1 cellular context compared by ENCODE assay signal in the genomic region with DNA sequence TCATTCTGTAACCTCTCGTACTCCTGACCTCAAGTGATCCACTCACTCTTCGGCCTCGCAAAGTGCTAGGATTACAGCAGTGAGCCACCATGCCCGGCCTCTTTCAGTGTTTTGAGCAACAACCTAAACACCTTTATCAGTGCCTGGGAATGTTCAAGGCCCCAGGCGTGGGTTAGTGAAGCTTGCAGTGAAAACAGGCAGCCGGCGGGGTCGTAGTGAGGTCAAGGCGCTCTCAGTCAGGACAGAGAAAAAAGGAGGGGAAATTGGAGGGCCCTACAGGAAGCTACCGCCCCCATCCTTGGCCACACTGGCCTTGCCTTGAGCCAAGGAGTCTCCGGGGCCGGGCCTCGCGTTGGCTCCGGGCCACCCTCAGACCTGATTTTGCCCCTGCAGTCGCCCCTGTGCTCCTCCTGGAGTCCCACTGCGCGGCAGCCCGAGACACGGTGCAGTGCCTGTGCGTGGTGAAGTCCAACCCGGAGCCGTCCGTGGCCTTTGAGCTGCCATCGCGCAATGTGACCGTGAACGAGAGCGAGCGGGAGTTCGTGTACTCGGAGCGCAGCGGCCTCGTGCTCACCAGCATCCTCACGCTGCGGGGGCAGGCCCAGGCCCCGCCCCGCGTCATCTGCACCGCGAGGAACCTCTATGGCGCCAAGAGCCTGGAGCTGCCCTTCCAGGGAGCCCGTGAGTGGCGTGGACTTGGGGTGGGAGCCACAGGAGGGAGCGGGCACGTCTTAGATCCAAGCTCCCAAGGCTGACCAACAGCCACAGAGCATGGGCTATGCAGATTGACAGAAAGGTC.
TF ChIP-seq lines count a peak whose summit lies in the region.

No MANE protein-coding gene starts in this region.

TF ChIP-seq in HepG2, 621 proteins besides CTCF, POLR2A, EP300 and RAD21 (continued from another document and continues in another):
- TF ChIP-seq, protein P1, sequence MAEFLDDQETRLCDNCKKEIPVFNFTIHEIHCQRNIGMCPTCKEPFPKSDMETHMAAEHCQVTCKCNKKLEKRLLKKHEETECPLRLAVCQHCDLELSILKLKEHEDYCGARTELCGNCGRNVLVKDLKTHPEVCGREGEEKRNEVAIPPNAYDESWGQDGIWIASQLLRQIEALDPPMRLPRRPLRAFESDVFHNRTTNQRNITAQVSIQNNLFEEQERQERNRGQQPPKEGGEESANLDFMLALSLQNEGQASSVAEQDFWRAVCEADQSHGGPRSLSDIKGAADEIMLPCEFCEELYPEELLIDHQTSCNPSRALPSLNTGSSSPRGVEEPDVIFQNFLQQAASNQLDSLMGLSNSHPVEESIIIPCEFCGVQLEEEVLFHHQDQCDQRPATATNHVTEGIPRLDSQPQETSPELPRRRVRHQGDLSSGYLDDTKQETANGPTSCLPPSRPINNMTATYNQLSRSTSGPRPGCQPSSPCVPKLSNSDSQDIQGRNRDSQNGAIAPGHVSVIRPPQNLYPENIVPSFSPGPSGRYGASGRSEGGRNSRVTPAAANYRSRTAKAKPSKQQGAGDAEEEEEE (CRISPR knock-in tag; IDR thresholded peaks at IDR 0.05; ENCODE audit: borderline replicate concordance) = no peak
- TF ChIP-seq ZNF644 (CRISPR knock-in tag; IDR thresholded peaks at IDR 0.05; ENCODE audit: low read depth) (no peak), REPIN1 (CRISPR knock-in tag; IDR thresholded peaks at IDR 0.05; ENCODE audit: borderline replicate concordance, low read depth) (peak; percentile 59; the same call in 1 of the 2 replicates), ZNF101 (CRISPR knock-in tag; IDR thresholded peaks at IDR 0.05; ENCODE audit: borderline replicate concordance, low read depth) (no peak), MAF1 (CRISPR knock-in tag; IDR thresholded peaks at IDR 0.05; ENCODE audit: borderline replicate concordance) (no peak), ZNF546 (CRISPR knock-in tag; conservative IDR thresholded peaks at IDR 0.05) (no peak), NFYB (CRISPR knock-in tag; IDR thresholded peaks at IDR 0.05) (no peak), NKX3-1 (CRISPR knock-in tag; IDR thresholded peaks at IDR 0.05) (no peak), KDM4B (CRISPR knock-in tag; IDR thresholded peaks at IDR 0.05) (no peak), THAP11 (CRISPR knock-in tag; IDR thresholded peaks at IDR 0.05) (no peak), REXO4 (CRISPR knock-in tag; IDR thresholded peaks at IDR 0.05; ENCODE audit: borderline replicate concordance) (no peak), DNMT1 (CRISPR knock-in tag; IDR thresholded peaks at IDR 0.05) (no peak), ZNF484 (CRISPR knock-in tag; IDR thresholded peaks at IDR 0.05; ENCODE audit: borderline replicate concordance, low read depth) (no peak), ZBTB3 (CRISPR knock-in tag; IDR thresholded peaks at IDR 0.05; ENCODE audit: borderline replicate concordance, low read depth) (no peak), MED13 (CRISPR knock-in tag; IDR thresholded peaks at IDR 0.05) (no peak), CREB1 (IDR thresholded peaks at IDR 0.05) (no peak), CREB1 (CRISPR knock-in tag; IDR thresholded peaks at IDR 0.05) (no peak), DPF2 (CRISPR knock-in tag; IDR thresholded peaks at IDR 0.05; ENCODE audit: borderline replicate concordance, low read depth) (0 out of 2 replicates have a peak, but pooled peaks have one; percentile 43), CENPT (CRISPR knock-in tag; IDR thresholded peaks at IDR 0.05; ENCODE audit: low read depth) (no peak), ZNF431 (CRISPR knock-in tag; IDR thresholded peaks at IDR 0.05; ENCODE audit: borderline replicate concordance, low read depth) (no peak), PAF1 (CRISPR knock-in tag; IDR thresholded peaks at IDR 0.05) (no peak), NCOR1 (IDR thresholded peaks at IDR 0.05; ENCODE audit: borderline replicate concordance, low read length) (no peak), XBP1 (CRISPR knock-in tag; IDR thresholded peaks at IDR 0.05) (no peak), TCF12 (IDR thresholded peaks at IDR 0.05) (no peak), TCF12 (CRISPR knock-in tag; IDR thresholded peaks at IDR 0.05) (no peak), YEATS4 (CRISPR knock-in tag; IDR thresholded peaks at IDR 0.05; ENCODE audit: borderline replicate concordance) (no peak; the same call in 1 of the 2 replicates), ZSCAN25 (CRISPR knock-in tag; IDR thresholded peaks at IDR 0.05) (no peak), SRF (IDR thresholded peaks at IDR 0.05; ENCODE audit: low read depth, low read length) (no peak), ZNF24 (IDR thresholded peaks at IDR 0.05) (no peak), ZNF225 (CRISPR knock-in tag; IDR thresholded peaks at IDR 0.05) (no peak; the same call in 1 of the 2 replicates), ZNF746 (CRISPR knock-in tag; IDR thresholded peaks at IDR 0.05) (no peak), ZNF652 (CRISPR knock-in tag; IDR thresholded peaks at IDR 0.05; ENCODE audit: borderline replicate concordance, low read depth) (no peak), KLF12 (CRISPR knock-in tag; IDR thresholded peaks at IDR 0.05; ENCODE audit: borderline replicate concordance) (no peak), ZBTB1 (CRISPR knock-in tag; IDR thresholded peaks at IDR 0.05; ENCODE audit: borderline replicate concordance) (no peak), ZFY (CRISPR knock-in tag; IDR thresholded peaks at IDR 0.05) (peak; percentile 63), CBX5 (CRISPR knock-in tag; IDR thresholded peaks at IDR 0.05; ENCODE audit: borderline replicate concordance) (no peak), IRX3 (CRISPR knock-in tag; IDR thresholded peaks at IDR 0.05; ENCODE audit: borderline replicate concordance, low read depth) (no peak)
- TF ChIP-seq, protein P2, sequence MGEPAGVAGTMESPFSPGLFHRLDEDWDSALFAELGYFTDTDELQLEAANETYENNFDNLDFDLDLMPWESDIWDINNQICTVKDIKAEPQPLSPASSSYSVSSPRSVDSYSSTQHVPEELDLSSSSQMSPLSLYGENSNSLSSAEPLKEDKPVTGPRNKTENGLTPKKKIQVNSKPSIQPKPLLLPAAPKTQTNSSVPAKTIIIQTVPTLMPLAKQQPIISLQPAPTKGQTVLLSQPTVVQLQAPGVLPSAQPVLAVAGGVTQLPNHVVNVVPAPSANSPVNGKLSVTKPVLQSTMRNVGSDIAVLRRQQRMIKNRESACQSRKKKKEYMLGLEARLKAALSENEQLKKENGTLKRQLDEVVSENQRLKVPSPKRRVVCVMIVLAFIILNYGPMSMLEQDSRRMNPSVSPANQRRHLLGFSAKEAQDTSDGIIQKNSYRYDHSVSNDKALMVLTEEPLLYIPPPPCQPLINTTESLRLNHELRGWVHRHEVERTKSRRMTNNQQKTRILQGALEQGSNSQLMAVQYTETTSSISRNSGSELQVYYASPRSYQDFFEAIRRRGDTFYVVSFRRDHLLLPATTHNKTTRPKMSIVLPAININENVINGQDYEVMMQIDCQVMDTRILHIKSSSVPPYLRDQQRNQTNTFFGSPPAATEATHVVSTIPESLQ (CRISPR knock-in tag; conservative IDR thresholded peaks at IDR 0.05) = no peak
- TF ChIP-seq, protein P3, sequence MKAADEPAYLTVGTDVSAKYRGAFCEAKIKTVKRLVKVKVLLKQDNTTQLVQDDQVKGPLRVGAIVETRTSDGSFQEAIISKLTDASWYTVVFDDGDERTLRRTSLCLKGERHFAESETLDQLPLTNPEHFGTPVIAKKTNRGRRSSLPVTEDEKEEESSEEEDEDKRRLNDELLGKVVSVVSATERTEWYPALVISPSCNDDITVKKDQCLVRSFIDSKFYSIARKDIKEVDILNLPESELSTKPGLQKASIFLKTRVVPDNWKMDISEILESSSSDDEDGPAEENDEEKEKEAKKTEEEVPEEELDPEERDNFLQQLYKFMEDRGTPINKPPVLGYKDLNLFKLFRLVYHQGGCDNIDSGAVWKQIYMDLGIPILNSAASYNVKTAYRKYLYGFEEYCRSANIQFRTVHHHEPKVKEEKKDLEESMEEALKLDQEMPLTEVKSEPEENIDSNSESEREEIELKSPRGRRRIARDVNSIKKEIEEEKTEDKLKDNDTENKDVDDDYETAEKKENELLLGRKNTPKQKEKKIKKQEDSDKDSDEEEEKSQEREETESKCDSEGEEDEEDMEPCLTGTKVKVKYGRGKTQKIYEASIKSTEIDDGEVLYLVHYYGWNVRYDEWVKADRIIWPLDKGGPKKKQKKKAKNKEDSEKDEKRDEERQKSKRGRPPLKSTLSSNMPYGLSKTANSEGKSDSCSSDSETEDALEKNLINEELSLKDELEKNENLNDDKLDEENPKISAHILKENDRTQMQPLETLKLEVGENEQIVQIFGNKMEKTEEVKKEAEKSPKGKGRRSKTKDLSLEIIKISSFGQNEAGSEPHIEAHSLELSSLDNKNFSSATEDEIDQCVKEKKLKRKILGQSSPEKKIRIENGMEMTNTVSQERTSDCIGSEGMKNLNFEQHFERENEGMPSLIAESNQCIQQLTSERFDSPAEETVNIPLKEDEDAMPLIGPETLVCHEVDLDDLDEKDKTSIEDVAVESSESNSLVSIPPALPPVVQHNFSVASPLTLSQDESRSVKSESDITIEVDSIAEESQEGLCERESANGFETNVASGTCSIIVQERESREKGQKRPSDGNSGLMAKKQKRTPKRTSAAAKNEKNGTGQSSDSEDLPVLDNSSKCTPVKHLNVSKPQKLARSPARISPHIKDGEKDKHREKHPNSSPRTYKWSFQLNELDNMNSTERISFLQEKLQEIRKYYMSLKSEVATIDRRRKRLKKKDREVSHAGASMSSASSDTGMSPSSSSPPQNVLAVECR (CRISPR knock-in tag; IDR thresholded peaks at IDR 0.05; ENCODE audit: borderline replicate concordance) = no peak
- TF ChIP-seq, protein P4, sequence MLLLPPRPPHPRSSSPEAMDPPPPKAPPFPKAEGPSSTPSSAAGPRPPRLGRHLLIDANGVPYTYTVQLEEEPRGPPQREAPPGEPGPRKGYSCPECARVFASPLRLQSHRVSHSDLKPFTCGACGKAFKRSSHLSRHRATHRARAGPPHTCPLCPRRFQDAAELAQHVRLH (CRISPR knock-in tag; IDR thresholded peaks at IDR 0.05; ENCODE audit: borderline replicate concordance, low read depth) = no peak
- TF ChIP-seq, protein P5, sequence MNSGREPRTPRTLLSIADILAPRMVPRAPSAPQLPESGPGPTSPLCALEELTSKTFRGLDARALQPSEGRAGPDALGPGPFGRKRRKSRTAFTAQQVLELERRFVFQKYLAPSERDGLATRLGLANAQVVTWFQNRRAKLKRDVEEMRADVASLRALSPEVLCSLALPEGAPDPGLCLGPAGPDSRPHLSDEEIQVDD (CRISPR knock-in tag; IDR thresholded peaks at IDR 0.05; ENCODE audit: borderline replicate concordance) = 0 out of 2 replicates have a peak, but pooled peaks have one; percentile 28
- TF ChIP-seq, protein P6, sequence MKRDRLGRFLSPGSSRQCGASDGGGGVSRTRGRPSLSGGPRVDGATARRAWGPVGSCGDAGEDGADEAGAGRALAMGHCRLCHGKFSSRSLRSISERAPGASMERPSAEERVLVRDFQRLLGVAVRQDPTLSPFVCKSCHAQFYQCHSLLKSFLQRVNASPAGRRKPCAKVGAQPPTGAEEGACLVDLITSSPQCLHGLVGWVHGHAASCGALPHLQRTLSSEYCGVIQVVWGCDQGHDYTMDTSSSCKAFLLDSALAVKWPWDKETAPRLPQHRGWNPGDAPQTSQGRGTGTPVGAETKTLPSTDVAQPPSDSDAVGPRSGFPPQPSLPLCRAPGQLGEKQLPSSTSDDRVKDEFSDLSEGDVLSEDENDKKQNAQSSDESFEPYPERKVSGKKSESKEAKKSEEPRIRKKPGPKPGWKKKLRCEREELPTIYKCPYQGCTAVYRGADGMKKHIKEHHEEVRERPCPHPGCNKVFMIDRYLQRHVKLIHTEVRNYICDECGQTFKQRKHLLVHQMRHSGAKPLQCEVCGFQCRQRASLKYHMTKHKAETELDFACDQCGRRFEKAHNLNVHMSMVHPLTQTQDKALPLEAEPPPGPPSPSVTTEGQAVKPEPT (CRISPR knock-in tag; IDR thresholded peaks at IDR 0.05; ENCODE audit: low read depth) = no peak
- TF ChIP-seq, protein P7, sequence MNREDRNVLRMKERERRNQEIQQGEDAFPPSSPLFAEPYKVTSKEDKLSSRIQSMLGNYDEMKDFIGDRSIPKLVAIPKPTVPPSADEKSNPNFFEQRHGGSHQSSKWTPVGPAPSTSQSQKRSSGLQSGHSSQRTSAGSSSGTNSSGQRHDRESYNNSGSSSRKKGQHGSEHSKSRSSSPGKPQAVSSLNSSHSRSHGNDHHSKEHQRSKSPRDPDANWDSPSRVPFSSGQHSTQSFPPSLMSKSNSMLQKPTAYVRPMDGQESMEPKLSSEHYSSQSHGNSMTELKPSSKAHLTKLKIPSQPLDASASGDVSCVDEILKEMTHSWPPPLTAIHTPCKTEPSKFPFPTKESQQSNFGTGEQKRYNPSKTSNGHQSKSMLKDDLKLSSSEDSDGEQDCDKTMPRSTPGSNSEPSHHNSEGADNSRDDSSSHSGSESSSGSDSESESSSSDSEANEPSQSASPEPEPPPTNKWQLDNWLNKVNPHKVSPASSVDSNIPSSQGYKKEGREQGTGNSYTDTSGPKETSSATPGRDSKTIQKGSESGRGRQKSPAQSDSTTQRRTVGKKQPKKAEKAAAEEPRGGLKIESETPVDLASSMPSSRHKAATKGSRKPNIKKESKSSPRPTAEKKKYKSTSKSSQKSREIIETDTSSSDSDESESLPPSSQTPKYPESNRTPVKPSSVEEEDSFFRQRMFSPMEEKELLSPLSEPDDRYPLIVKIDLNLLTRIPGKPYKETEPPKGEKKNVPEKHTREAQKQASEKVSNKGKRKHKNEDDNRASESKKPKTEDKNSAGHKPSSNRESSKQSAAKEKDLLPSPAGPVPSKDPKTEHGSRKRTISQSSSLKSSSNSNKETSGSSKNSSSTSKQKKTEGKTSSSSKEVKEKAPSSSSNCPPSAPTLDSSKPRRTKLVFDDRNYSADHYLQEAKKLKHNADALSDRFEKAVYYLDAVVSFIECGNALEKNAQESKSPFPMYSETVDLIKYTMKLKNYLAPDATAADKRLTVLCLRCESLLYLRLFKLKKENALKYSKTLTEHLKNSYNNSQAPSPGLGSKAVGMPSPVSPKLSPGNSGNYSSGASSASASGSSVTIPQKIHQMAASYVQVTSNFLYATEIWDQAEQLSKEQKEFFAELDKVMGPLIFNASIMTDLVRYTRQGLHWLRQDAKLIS (CRISPR knock-in tag; IDR thresholded peaks at IDR 0.05) = no peak
